Comparison of ENCODE assay signal across 29 cellular contexts in genomic region chr4:101242441-101242840, GRCh38.
"Had no signal": no experiment of that assay in that cellular context is flagged by ENCODE, and none has a peak within 500 bp of the region (broad histone marks: within the 10 kb centered on the region; RNA-seq: fewer than 3 reads in every experiment).

No MANE protein-coding gene starts in this region.

- H3K36me3 ChIP-seq: left lung, lower lobe of right lung, neural progenitor cell, neutrophil, right atrium auricular region, right lobe of liver, stomach, thyroid gland, transverse colon, upper lobe of right lung had no signal

- DNase-seq: islet precursor cell; left cardiac atrium; left lung; lower lobe of right lung; mesendoderm; naive B cell; natural killer cell; nephron progenitor cell; occipital lobe; psoas muscle; right lobe of liver; stimulated activated CD4-positive, alpha-beta T cell treated with anti-CD3 and anti-CD28 coated beads, Interleukin-1b, Interleukin-23, amount 100 ng/mL, for 48 hours; stimulated activated CD4-positive, alpha-beta T cell treated with anti-CD3 and anti-CD28 coated beads, Interleukin-2, amount 100 ng/mL, for 48 hours; stimulated activated CD4-positive, alpha-beta T cell treated with anti-CD3 and anti-CD28 coated beads, Interleukin-4, amount 100 ng/mL, for 4 hours; stimulated activated CD8-positive, alpha-beta memory T cell treated with anti-CD3 and anti-CD28 coated beads, Interleukin-4, amount 100 ng/mL, for 48 hours; stimulated activated naive B cell treated with anti-CD40 and anti-IgM and Interleukin-4, amounts not matched to agents 10 μg/mL and 1 μg/mL and 100 μg/mL, for 72 hours; stimulated activated naive CD8-positive, alpha-beta T cell treated with anti-CD3 and anti-CD28 coated beads, Interleukin-15, Interleukin-2, amounts not matched to agents 100 U/mL and 50 U/mL, for 24 hours; stomach; testis; thyroid gland; transverse colon; upper lobe of right lung had no signal

- FAIRE-seq: urothelium cell line had no signal

- H3K27me3 ChIP-seq: hepatocyte, left lung, neural progenitor cell, neutrophil, right atrium auricular region, right lobe of liver, stomach, testis, thyroid gland, transverse colon, upper lobe of right lung had no signal

- H3K4me3 ChIP-seq: hepatocyte, left lung, lower lobe of right lung, neural progenitor cell, psoas muscle, right atrium auricular region, right lobe of liver, smooth muscle cell, stomach, testis, thyroid gland, transverse colon, upper lobe of right lung had no signal

- ATAC-seq: left cardiac atrium; left lung; lower lobe of right lung; natural killer cell; psoas muscle; right lobe of liver; stimulated activated naive CD8-positive, alpha-beta T cell treated with anti-CD3 and anti-CD28 coated beads, Interleukin-15, Interleukin-2, amounts not matched to agents 100 U/mL and 50 U/mL, for 24 hours; upper lobe of right lung had no signal

- H3K27ac ChIP-seq: hepatocyte, left lung, lower lobe of right lung, neural progenitor cell, neutrophil, parathyroid adenoma, psoas muscle, right atrium auricular region, right lobe of liver, stomach, testis, thyroid gland, transverse colon, upper lobe of right lung had no signal
